8 cellular contexts compared by ENCODE assay signal in genomic region chr6:85405175-85405852, GRCh38. TPM values are rescaled to one million over a fixed set of nuclear protein-coding genes. Genes with fewer than 3 reads are reported as not detected.
DNase-seq lines count a peak whose midpoint lies in the region; ATAC-seq and TF ChIP-seq lines count a peak whose summit lies in the region.

No MANE protein-coding gene starts in this region.

- H3K36me3 Mint-ChIP-seq in Caco-2 (ENCODE audit: insufficient read depth, unreplicated experiment): no peaks in the 10 kb centered on the region

- BruUV-seq in Caco-2 (replicated peaks; lab: Mats Ljungman, UMichigan): no TSS peak

- WGBS in right lobe of liver (ENCODE audit: insufficient coverage, low coverage, low lambda C conversion rate, missing lambda C conversion rate): 21% methylated on average over 2 of the region's 3 CpGs

- H3K4me1 Mint-ChIP-seq in Caco-2 (ENCODE audit: low read depth, unreplicated experiment): peaks cover 47% of the 10 kb centered on the region

- H3K27me3 ChIP-seq in Caco-2 (replicated peaks; ENCODE audit: control insufficient read depth, insufficient read depth, low read length): no peaks in the 10 kb centered on the region
- no peaks in the 10 kb centered on the region for H3K27me3 ChIP-seq in right lobe of liver

- H3K9me3 ChIP-seq in Caco-2 (no peaks in the 10 kb centered on the region), right lobe of liver (no peaks in the 10 kb centered on the region)

- H3K4me1 ChIP-seq in Caco-2 (peaks cover 54% of the 10 kb centered on the region), right lobe of liver (peaks cover 0 to 23% (median 5%) of the 10 kb centered on the region in 4 donors)

- H3K9me3 Mint-ChIP-seq in Caco-2 (ENCODE audit: unreplicated experiment): peaks cover 11% of the 10 kb centered on the region

- intact Hi-C loops in Caco-2 (cut with micrococcal nuclease; ENCODE audit: unreplicated experiment): loop anchor here (1.0 to 5.0 kb wide), 4 partner anchors 15 to 77 kb away; partner anchors contain the start of gene NT5E
- intact Hi-C loops in right lobe of liver (cut with DNase I): loop anchor here in 1 of 2 donors (10.0 kb wide), 1 partner anchor 59 kb away; no protein-coding TSS in a partner anchor

- H3K36me3 ChIP-seq in Caco-2 (ENCODE audit: control insufficient read depth, insufficient read depth, low read length): no peaks in the 10 kb centered on the region
- no peaks in the 10 kb centered on the region for H3K36me3 ChIP-seq in right lobe of liver

- H3K4me3 ChIP-seq in Caco-2 (ENCODE audit: low read depth, low read length) (no peak overlapping the region), right lobe of liver (no peak overlapping the region)

- ATAC-seq in GM21786 (IDR thresholded peaks at IDR 0.05; ENCODE audit: unreplicated experiment) (peak; percentile 70), right lobe of liver (peak; percentile 92 to 95 (median 92)), HG02852 (IDR thresholded peaks at IDR 0.05; ENCODE audit: unreplicated experiment) (no peak)

- peak overlapping the region; percentile 95 for H3K27ac Mint-ChIP-seq in Caco-2 (ENCODE audit: unreplicated experiment)

- POLR2A ChIA-PET in Caco-2 (lab: Charles Lee): interaction anchor here (0.6 kb wide), 2 partner anchors 42 to 60 kb away, joined by 3 read pairs; no protein-coding TSS in a partner anchor

- CTCF ChIA-PET in Caco-2 (lab: Charles Lee): interaction anchor here (1.0 to 1.6 kb wide), 2 partner anchors 51 to 77 kb away, joined by 3 to 12 read pairs; no protein-coding TSS in a partner anchor

- peak overlapping the region; percentile 68 for H3K4me3 Mint-ChIP-seq in Caco-2 (ENCODE audit: unreplicated experiment)

- H3K27me3 Mint-ChIP-seq in Caco-2 (ENCODE audit: insufficient read depth, unreplicated experiment): no peaks in the 10 kb centered on the region

- no peak for TF ChIP-seq POLR2A in right lobe of liver (IDR thresholded peaks at IDR 0.05)

- TF ChIP-seq CTCF in Caco-2 (IDR thresholded peaks at IDR 0.05; ENCODE audit: insufficient read depth in 1 of 2, low read depth in 1 of 2, low read length in 1 of 2, severe bottlenecking in 1 of 2, unreplicated experiment in 1 of 2): no peak
- no peak for TF ChIP-seq CTCF in right lobe of liver (IDR thresholded peaks at IDR 0.05)

- H3K27ac ChIP-seq in right lobe of liver: peak overlapping the region; percentile 45 to 80 (median 73)

- peak; percentile 64 to 79 for DNase-seq in Caco-2
- peak; percentile 40 for DNase-seq in RPMI7951 (ENCODE audit: low read depth)
- peak; percentile 42 to 74 (median 57) for DNase-seq in right lobe of liver
- no peak for DNase-seq in activated CD8-positive, alpha-beta memory T cell treated with anti-CD3 and anti-CD28 coated beads for 24 hours
- no peak for DNase-seq in UCSD-AML1 (lab: John Stamatoyannopoulos, UW; ENCODE audit: unreplicated experiment)
- no peak for DNase-seq in NCI-H146 treated with DMSO at 0.1 percent for 48 hours (lab: John Stamatoyannopoulos, UW; ENCODE audit: unreplicated experiment)

RNA-seq across cellular contexts. Expression of gene NT5E, which starts 44.6 kb away (rescaled TPM):
- total RNA-seq in Caco-2 (2022) (1.0 and 1.5 TPM in 2 replicates), right lobe of liver (10 to 100 TPM; 19.3 to 31.8 (median 25.8) TPM)
- total RNA-seq in RPMI7951 (2014; rRNA removed; shearing (Covaris generic)): 395 and 427 TPM in 2 replicates

Comparison
In these comparisons a context has a peak if more than half of its experiments do, and no peak if none do; other contexts are left out.
1. DNase-seq: peak in Caco-2 (2 of 2), RPMI7951 (single experiment) and right lobe of liver (3 of 3); none in activated CD8-positive, alpha-beta memory T cell treated with anti-CD3 and anti-CD28 coated beads for 24 hours (single experiment), UCSD-AML1 (single experiment) and NCI-H146 treated with DMSO at 0.1 percent for 48 hours (single experiment).
2. RNA of gene NT5E, which starts 44.6 kb away (total RNA-seq): 395 to 427 TPM in RPMI7951; 19.3 to 31.8 TPM in right lobe of liver and 1.0 to 1.5 TPM in Caco-2; every median in the first group is over 10 times any median in the second.